Comparison of ENCODE assay signal across 8 cellular contexts in the genomic region with DNA sequence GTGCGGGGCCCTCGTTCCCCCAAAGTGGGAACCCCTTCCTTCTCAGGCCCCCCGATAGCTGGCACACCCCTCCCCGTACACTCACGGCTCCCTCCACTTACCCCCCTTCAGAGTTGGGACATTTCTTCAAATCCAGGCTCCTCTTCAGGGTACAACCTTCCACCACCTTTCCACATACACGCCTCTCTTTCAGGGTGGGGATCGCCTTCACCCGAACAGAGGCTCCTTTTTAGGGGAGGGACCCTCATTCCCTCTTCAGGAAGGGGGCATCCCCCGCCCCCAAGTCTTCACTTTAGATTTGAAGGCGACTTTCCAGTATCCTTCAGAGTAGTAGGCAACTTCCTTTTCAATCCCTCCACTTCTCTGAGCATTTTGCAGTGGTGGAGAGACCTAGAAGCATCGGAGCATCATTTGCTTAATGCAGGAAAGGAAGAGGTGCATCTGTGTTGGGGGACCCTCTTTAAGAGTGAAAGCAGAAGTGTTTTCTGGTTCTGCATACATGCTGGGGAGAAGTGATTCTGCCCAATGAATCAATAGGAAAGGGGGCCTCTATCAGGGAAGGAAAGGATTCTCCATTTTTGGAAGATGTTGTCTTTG. TPM values are rescaled to one million over a fixed set of nuclear protein-coding genes. Genes with fewer than 3 reads are reported as not detected.
DNase-seq lines count a peak whose midpoint lies in the region; ATAC-seq and TF ChIP-seq lines count a peak whose summit lies in the region.

No MANE protein-coding gene starts in this region.

- intact Hi-C loops in adrenal gland (cut with DNase I) (loop anchor here in 1 of 2 donors (10.0 kb wide), 1 partner anchor 65 kb away; no protein-coding TSS in a partner anchor), tibial artery (cut with DNase I; ENCODE audit: low total_unique reads) (no loop called here)

- H3K27me3 ChIP-seq in HUES64 (ENCODE audit: insufficient read depth, low read length): no peaks in the 10 kb centered on the region
- no peaks in the 10 kb centered on the region for H3K27me3 ChIP-seq in adrenal gland
- H3K27me3 ChIP-seq in layer of hippocampus (ENCODE audit: control insufficient read depth, insufficient read depth, low read length): no peaks in the 10 kb centered on the region
- no peaks in the 10 kb centered on the region for H3K27me3 ChIP-seq in tibial artery

- no peaks in the 10 kb centered on the region for H3K36me3 ChIP-seq in HUES64 (ENCODE audit: insufficient read depth, low read length)
- no peaks in the 10 kb centered on the region for H3K36me3 ChIP-seq in adrenal gland (replicated peaks in 1 of 2)
- H3K36me3 ChIP-seq in tibial artery: no peaks in the 10 kb centered on the region

- TF ChIP-seq POLR2A in adrenal gland (IDR thresholded peaks at IDR 0.05): no peak

- peak; percentile 31 for ATAC-seq in GM21447 (IDR thresholded peaks at IDR 0.05; ENCODE audit: unreplicated experiment)

- H3K27ac ChIP-seq in HUES64 (ENCODE audit: low read depth, low read length): no peak overlapping the region; the same call in 1 of the 2 replicates
- H3K27ac ChIP-seq in adrenal gland: peak overlapping the region; percentile 55 to 99 (median 90)
- peak overlapping the region; percentile 33 for H3K27ac ChIP-seq in layer of hippocampus (ENCODE audit: low read depth, low read length)
- H3K27ac ChIP-seq in tibial artery: peak overlapping the region; percentile 75 to 85

- peak overlapping the region; percentile 77 for H3K4me3 ChIP-seq in HUES64 (ENCODE audit: low read length)
- peak overlapping the region; percentile 6 to 98 (median 75) for H3K4me3 ChIP-seq in adrenal gland
- H3K4me3 ChIP-seq in tibial artery: peak overlapping the region; percentile 65 to 86

- DNase-seq in GM10248 (ENCODE audit: extremely low spot score) (peak; percentile 31), adrenal gland (no peak), tibial artery (no peak), NCI-H1417 treated with DMSO at 0.1 percent for 48 hours (lab: John Stamatoyannopoulos, UW) (no peak), iPS-NIHi11 (ENCODE audit: low spot score) (no peak)

- WGBS in HUES64: 1% methylated on average over 11 of the region's 11 CpGs
- WGBS in adrenal gland, 4 donors: 1 to 2% (median 1%) methylated on average over 11 of the region's 11 CpGs

- H3K4me1 ChIP-seq in HUES64 (ENCODE audit: insufficient read depth, low read length) (peaks cover 27% of the 10 kb centered on the region), adrenal gland (replicated peaks in 1 of 2) (peaks cover 25 to 29% of the 10 kb centered on the region in 2 donors), tibial artery (peaks cover 0 to 32% (median 15%) of the 10 kb centered on the region in 4 donors)

- H3K9ac ChIP-seq in HUES64 (ENCODE audit: low read depth, low read length): peak overlapping the region; percentile 79

- TF ChIP-seq CTCF in GM10248 (IDR thresholded peaks at IDR 0.05; ENCODE audit: control extremely low read depth, extremely low read depth, low read depth, missing control alignments): no peak
- no peak for TF ChIP-seq CTCF in adrenal gland (IDR thresholded peaks at IDR 0.05)
- TF ChIP-seq CTCF in tibial artery (IDR thresholded peaks at IDR 0.05): no peak

- POLR2A ChIA-PET in GM10248 (lab: Yijun Ruan, JAX): no interaction called here

- CTCF ChIA-PET in GM10248 (lab: Yijun Ruan, JAX): interaction anchor here (0.9 to 2.9 kb wide), 4 partner anchors 11 to 69 kb away, joined by 3 to 7 read pairs (median 4); no protein-coding TSS in a partner anchor

- no peaks in the 10 kb centered on the region for H3K9me3 ChIP-seq in HUES64 (ENCODE audit: insufficient read depth, low read depth, low read length)
- H3K9me3 ChIP-seq in adrenal gland (replicated peaks in 1 of 3): no peaks in the 10 kb centered on the region
- H3K9me3 ChIP-seq in tibial artery: no peaks in the 10 kb centered on the region

RNA-seq across cellular contexts. Expression of a gene that starts 0.8 kb away (rescaled TPM):
- polyA plus RNA-seq in HUES64 (2013, experiment 1 of 2): 55.1 TPM
- polyA plus RNA-seq in HUES64 (2013, experiment 2 of 2): 60.3 TPM
- 10 to 100 TPM; 32.1 to 64.0 (median 55.1) TPM for total RNA-seq in adrenal gland
- polyA plus RNA-seq in adrenal gland: 10 to 100 TPM; 29.9 to 37.5 (median 35.9) TPM
